15 cellular contexts compared by ENCODE assay signal in the genomic region with DNA sequence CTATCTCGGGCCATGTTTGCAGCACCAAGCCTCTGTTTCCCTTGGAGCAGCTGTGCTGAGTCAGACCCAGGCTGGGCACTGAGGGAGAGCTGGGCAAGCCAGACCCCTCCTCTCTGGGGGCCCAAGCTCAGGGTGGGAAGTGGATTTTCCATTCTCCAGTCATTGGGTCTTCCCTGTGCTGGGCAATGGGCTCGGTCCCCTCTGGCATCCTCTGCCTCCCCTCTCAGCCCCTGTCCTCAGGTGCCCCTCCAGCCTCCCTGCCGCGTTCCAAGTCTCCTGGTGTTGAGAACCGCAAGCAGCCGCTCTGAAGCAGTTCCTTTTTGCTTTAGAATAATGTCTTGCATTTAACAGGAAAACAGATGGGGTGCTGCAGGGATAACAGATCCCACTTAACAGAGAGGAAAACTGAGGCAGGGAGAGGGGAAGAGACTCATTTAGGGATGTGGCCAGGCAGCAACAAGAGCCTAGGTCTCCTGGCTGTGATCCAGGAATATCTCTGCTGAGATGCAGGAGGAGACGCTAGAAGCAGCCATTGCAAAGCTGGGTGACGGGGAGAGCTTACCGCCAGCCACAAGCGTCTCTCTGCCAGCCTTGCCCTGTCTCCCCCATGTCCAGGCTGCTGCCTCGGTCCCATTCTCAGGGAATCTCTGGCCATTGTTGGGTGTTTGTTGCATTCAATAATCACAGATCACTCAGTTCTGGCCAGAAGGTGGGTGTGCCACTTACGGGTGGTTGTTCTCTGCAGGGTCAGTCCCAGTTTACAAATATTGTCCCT. TPM values are rescaled to one million over a fixed set of nuclear protein-coding genes. Genes with fewer than 3 reads are reported as not detected.
"Had no signal": no experiment of that assay in that cellular context is flagged by ENCODE, and none has a peak within 500 bp of the region (broad histone marks: within the 10 kb centered on the region; RNA-seq: fewer than 3 reads in every experiment).

No MANE protein-coding gene starts in this region.

- H3K9me3 Mint-ChIP-seq: activated B cell treated with CpG ODN at 0.5 μM for 24 hours; activated CD4-positive, alpha-beta T cell treated with anti-CD3 and anti-CD28 coated beads, Interleukin-2, amount 10 ng/mL, durations not matched to agents 7 days and 5 days; activated naive CD4-positive, alpha-beta T cell treated with anti-CD3 and anti-CD28 coated beads, Interleukin-2, amount 10 ng/mL, durations not matched to agents 7 days and 5 days; activated T-helper 2 cell treated with anti-CD3 and anti-CD28 coated beads, Interferon-gamma antibody, Interleukin-2, Interleukin-4, amounts not matched to agents 10 μg/mL and 5 μg/mL and 100 μg/mL, durations not matched to agents 14 hours and 24 hours and 36 hours; natural killer cell treated with Interleukin-12 subunit alpha and Interleukin-12 subunit beta and Interleukin-15 and Interleukin-18, amount 100 ng/mL, for 72 hours had no signal

- H3K36me3 ChIP-seq: adrenal gland, esophagus muscularis mucosa had no signal

- H3K27ac ChIP-seq: adrenal gland, esophagus muscularis mucosa, foreskin keratinocyte, parathyroid adenoma, skin epidermis had no signal

- H3K9me3 ChIP-seq: adrenal gland, esophagus muscularis mucosa had no signal

- H3K4me3 Mint-ChIP-seq: activated B cell treated with CpG ODN at 0.5 μM for 24 hours; activated CD4-positive, alpha-beta T cell treated with anti-CD3 and anti-CD28 coated beads, Interleukin-2, amount 10 ng/mL, durations not matched to agents 7 days and 5 days; activated naive CD4-positive, alpha-beta T cell treated with anti-CD3 and anti-CD28 coated beads, Interleukin-2, amount 10 ng/mL, durations not matched to agents 7 days and 5 days; natural killer cell treated with Interleukin-12 subunit alpha and Interleukin-12 subunit beta and Interleukin-15 and Interleukin-18, amount 100 ng/mL, for 72 hours had no signal

- H3K4me1 Mint-ChIP-seq: activated CD4-positive, alpha-beta T cell treated with anti-CD3 and anti-CD28 coated beads, Interleukin-2, amount 10 ng/mL, durations not matched to agents 7 days and 5 days; activated naive CD4-positive, alpha-beta T cell treated with anti-CD3 and anti-CD28 coated beads, Interleukin-2, amount 10 ng/mL, durations not matched to agents 7 days and 5 days had no signal

- H3K4me1 ChIP-seq: foreskin keratinocyte had no signal

- ATAC-seq: foreskin keratinocyte; natural killer cell treated with Interleukin-12 subunit alpha and Interleukin-12 subunit beta and Interleukin-15 and Interleukin-18, amount 100 ng/mL, for 72 hours had no signal

- H3K9ac ChIP-seq: parathyroid adenoma had no signal

- H3K4me3 ChIP-seq: adrenal gland, esophagus muscularis mucosa, skin epidermis had no signal

- H3K27ac Mint-ChIP-seq: activated B cell treated with CpG ODN at 0.5 μM for 24 hours; activated CD4-positive, alpha-beta T cell treated with anti-CD3 and anti-CD28 coated beads, Interleukin-2, amount 10 ng/mL, durations not matched to agents 7 days and 5 days; activated naive CD4-positive, alpha-beta T cell treated with anti-CD3 and anti-CD28 coated beads, Interleukin-2, amount 10 ng/mL, durations not matched to agents 7 days and 5 days; activated T-helper 2 cell treated with anti-CD3 and anti-CD28 coated beads, Interferon-gamma antibody, Interleukin-2, Interleukin-4, amounts not matched to agents 10 μg/mL and 5 μg/mL and 100 μg/mL, durations not matched to agents 14 hours and 24 hours and 36 hours; natural killer cell treated with Interleukin-12 subunit alpha and Interleukin-12 subunit beta and Interleukin-15 and Interleukin-18, amount 100 ng/mL, for 72 hours had no signal

- H3K36me3 Mint-ChIP-seq: activated naive CD4-positive, alpha-beta T cell treated with anti-CD3 and anti-CD28 coated beads, Interleukin-2, amount 10 ng/mL, durations not matched to agents 7 days and 5 days; natural killer cell treated with Interleukin-12 subunit alpha and Interleukin-12 subunit beta and Interleukin-15 and Interleukin-18, amount 100 ng/mL, for 72 hours had no signal

- H3K79me2 ChIP-seq: parathyroid adenoma had no signal

- H2AFZ ChIP-seq: parathyroid adenoma had no signal

- DNase-seq: activated B cell treated with CpG ODN at 0.5 μM for 24 hours; activated CD4-positive, alpha-beta T cell treated with anti-CD3 and anti-CD28 coated beads, Interleukin-2, amount 10 ng/mL, durations not matched to agents 7 days and 5 days; activated naive CD4-positive, alpha-beta T cell treated with anti-CD3 and anti-CD28 coated beads, Interleukin-2, amount 10 ng/mL, durations not matched to agents 7 days and 5 days; activated T-cell treated with anti-CD3 and anti-CD28 coated beads for 4 hours; adrenal gland; stimulated activated CD4-positive, alpha-beta T cell treated with anti-CD3 and anti-CD28 coated beads, Interleukin-4, amount 100 ng/mL, for 4 hours; T-helper 1 cell had no signal

- H3K27me3 Mint-ChIP-seq: activated B cell treated with CpG ODN at 0.5 μM for 24 hours; activated CD4-positive, alpha-beta T cell treated with anti-CD3 and anti-CD28 coated beads, Interleukin-2, amount 10 ng/mL, durations not matched to agents 7 days and 5 days; natural killer cell treated with Interleukin-12 subunit alpha and Interleukin-12 subunit beta and Interleukin-15 and Interleukin-18, amount 100 ng/mL, for 72 hours had no signal

- H3K27me3 ChIP-seq: adrenal gland, esophagus muscularis mucosa, foreskin keratinocyte had no signal

RNA-seq across cellular contexts. Expression of gene RHO, which starts 1.2 kb away (rescaled TPM):
- total RNA-seq: activated B cell treated with CpG ODN at 0.5 μM for 24 hours; activated CD4-positive, alpha-beta T cell treated with anti-CD3 and anti-CD28 coated beads, Interleukin-2, amount 10 ng/mL, durations not matched to agents 7 days and 5 days; activated CD8-positive, alpha-beta memory T cell treated with anti-CD3 and anti-CD28 coated beads for 36 hours; activated T-helper 2 cell treated with anti-CD3 and anti-CD28 coated beads, Interferon-gamma antibody, Interleukin-2, Interleukin-4, amounts not matched to agents 10 μg/mL and 5 μg/mL and 100 μg/mL, durations not matched to agents 14 hours and 24 hours and 36 hours; adrenal gland; dermis microvascular lymphatic vessel endothelial cell; esophagus muscularis mucosa; foreskin keratinocyte; natural killer cell treated with Interleukin-12 subunit alpha and Interleukin-12 subunit beta and Interleukin-15 and Interleukin-18, amount 100 ng/mL, for 72 hours had no signal
- polyA plus RNA-seq: adrenal gland, foreskin keratinocyte had no signal

RNA-seq across cellular contexts. Expression of gene H1-8, which starts 13.4 kb away (rescaled TPM):
- total RNA-seq: activated B cell treated with CpG ODN at 0.5 μM for 24 hours; activated CD4-positive, alpha-beta T cell treated with anti-CD3 and anti-CD28 coated beads, Interleukin-2, amount 10 ng/mL, durations not matched to agents 7 days and 5 days; activated CD8-positive, alpha-beta memory T cell treated with anti-CD3 and anti-CD28 coated beads for 36 hours; activated T-helper 2 cell treated with anti-CD3 and anti-CD28 coated beads, Interferon-gamma antibody, Interleukin-2, Interleukin-4, amounts not matched to agents 10 μg/mL and 5 μg/mL and 100 μg/mL, durations not matched to agents 14 hours and 24 hours and 36 hours; adrenal gland; dermis microvascular lymphatic vessel endothelial cell; esophagus muscularis mucosa; foreskin keratinocyte; natural killer cell treated with Interleukin-12 subunit alpha and Interleukin-12 subunit beta and Interleukin-15 and Interleukin-18, amount 100 ng/mL, for 72 hours had no signal
- polyA plus RNA-seq: adrenal gland, foreskin keratinocyte had no signal
